Comparison of ENCODE assay signal across 8 cellular contexts in the genomic region with DNA sequence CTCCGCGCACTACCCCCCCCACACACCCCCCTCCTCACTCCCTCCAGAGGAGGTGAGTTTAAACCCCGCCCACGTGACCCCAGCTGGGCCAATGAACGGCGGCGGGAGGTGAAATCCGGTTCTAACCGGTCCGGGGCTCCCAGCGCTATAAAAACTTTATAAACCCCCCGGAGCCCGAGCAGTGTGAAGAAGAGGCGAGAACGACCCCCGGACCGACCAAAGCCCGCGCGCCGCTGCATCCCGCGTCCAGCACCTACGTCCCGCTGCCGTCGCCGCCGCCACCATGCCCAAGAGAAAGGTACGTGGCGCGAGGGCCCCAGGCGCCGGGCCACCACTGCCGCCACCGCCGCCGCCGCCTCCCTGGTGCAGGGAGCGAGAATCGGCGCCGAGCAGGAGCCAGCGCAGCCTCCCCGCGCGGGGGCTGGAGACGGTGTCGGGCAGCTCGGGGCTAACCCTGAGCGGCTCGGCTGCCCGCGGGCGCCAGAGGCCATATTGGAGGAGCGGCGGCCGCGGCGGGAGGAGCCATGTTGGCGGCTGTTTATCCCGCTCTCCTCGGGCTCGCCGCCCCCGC. TPM values are rescaled to one million over a fixed set of nuclear protein-coding genes. Genes with fewer than 3 reads are reported as not detected.
A peak's percentile ranks its signal among the peaks of the same experiment; 100 is the strongest.
DNase-seq lines count a peak whose midpoint lies in the region; ATAC-seq and TF ChIP-seq lines count a peak whose summit lies in the region.

Gene HMGN2 (plus strand): TSS at position 111 of the 571 bp plus-strand sequence. CDS start 173 bp downstream, at position 284.

- H3K14ac ChIP-seq in trophoblast cell (ENCODE audit: low read length), result peak within 1 kb of the TSS; percentile 100

- TF ChIP-seq POLR2A in GM10847 (IDR thresholded peaks at IDR 0.05; ENCODE audit: extremely low read depth, insufficient read length), result peak; percentile 72

- H3K79me1 ChIP-seq in trophoblast cell (ENCODE audit: low read length), result peaks cover 7% of the 10 kb centered on the region

- H3K4me1 Mint-ChIP-seq in activated naive CD8-positive, alpha-beta T cell treated with anti-CD3 and anti-CD28 coated beads, Interleukin-2, amount 50 U/mL, for 24 hours, result peaks cover 45% of the 10 kb centered on the region

- intact Hi-C loops in cardiac septum (cut with DNase I) (loop anchor here (2.0 kb wide), 2 partner anchors 28 to 40 kb away; partner anchors contain the start of gene DHDDS), tibial artery (cut with DNase I; ENCODE audit: low total_unique reads) (no loop called here)

- WGBS in trophoblast cell (ENCODE audit: extremely low coverage, insufficient coverage, insufficient read length), result no CpG with 5 or more reads among the region's 66 CpGs

- H2AK5ac ChIP-seq in trophoblast cell (ENCODE audit: low read length), result peak within 1 kb of the TSS; percentile 99

- H3K27me3 ChIP-seq in trophoblast cell (ENCODE audit: insufficient read depth, low read length) (no peaks in the 10 kb centered on the region), tibial artery (no peaks in the 10 kb centered on the region)

- H4K8ac ChIP-seq in trophoblast cell (ENCODE audit: low read depth, low read length), result peak within 1 kb of the TSS; percentile 100

- H4K91ac ChIP-seq in trophoblast cell (ENCODE audit: low read depth, low read length), result peak within 1 kb of the TSS; percentile 100

- H3K9ac ChIP-seq in trophoblast cell (ENCODE audit: low read length), result peak within 1 kb of the TSS; percentile 99

- peak within 1 kb of the TSS; percentile 99 for H2BK5ac ChIP-seq in trophoblast cell (ENCODE audit: low read depth, low read length, poor library complexity)

- H3K4me1 ChIP-seq in trophoblast cell (ENCODE audit: control insufficient read depth in 1 of 2, insufficient read depth in 2 of 2, low read length in 2 of 2) (peaks cover 5 to 10% of the 10 kb centered on the region in 2 experiments), tibial artery (peaks cover 0 to 30% (median 24%) of the 10 kb centered on the region in 4 donors)

- peak within 1 kb of the TSS; percentile 91 for H3K4me3 Mint-ChIP-seq in activated naive CD8-positive, alpha-beta T cell treated with anti-CD3 and anti-CD28 coated beads, Interleukin-2, amount 50 U/mL, for 24 hours

- H3K27ac ChIP-seq in trophoblast cell (ENCODE audit: low read depth, low read length) (peak within 1 kb of the TSS; percentile 100), tibial artery (peak within 1 kb of the TSS; percentile 99 to 100)

- H2BK12ac ChIP-seq in trophoblast cell (ENCODE audit: low read length), result no peak within 1 kb of the TSS

- peak within 1 kb of the TSS; percentile 94 for H3K4me2 ChIP-seq in trophoblast cell (ENCODE audit: low read length)

- H2BK120ac ChIP-seq in trophoblast cell (ENCODE audit: insufficient read depth, low read length, poor library complexity), result peak within 1 kb of the TSS; percentile 100

- H3K9me3 ChIP-seq in trophoblast cell (ENCODE audit: insufficient read depth, low read depth, low read length) (no peaks in the 10 kb centered on the region), tibial artery (no peaks in the 10 kb centered on the region)

- H4K12ac ChIP-seq in trophoblast cell (ENCODE audit: low read depth, low read length), result peak within 1 kb of the TSS; percentile 99

- no peak within 1 kb of the TSS for H3K23ac ChIP-seq in trophoblast cell (ENCODE audit: low read length)

- DNase-seq in HFF-Myc (ENCODE audit: extremely low read depth, low read depth) (peak; percentile 53), NAMALWA (ENCODE audit: low spot score) (peak; percentile 89), T follicular helper cell (ENCODE audit: low read depth) (peak; percentile 86), cardiac septum (ENCODE audit: low spot score) (peak; percentile 96), trophoblast cell (peak; percentile 37 to 74), tibial artery (peak; percentile 93 to 94)
- peak; percentile 90 for DNase-seq in activated naive CD8-positive, alpha-beta T cell treated with anti-CD3 and anti-CD28 coated beads, Interleukin-2, amount 50 U/mL, for 24 hours

- peak within 1 kb of the TSS; percentile 96 for H2AFZ ChIP-seq in trophoblast cell (ENCODE audit: insufficient read depth, low read length, poor library complexity)

- H3K36me3 ChIP-seq in trophoblast cell (ENCODE audit: control insufficient read depth in 1 of 2, insufficient read depth in 2 of 2, low read length in 2 of 2), result peaks cover 16 to 40% of the 10 kb centered on the region in 2 experiments
- H3K36me3 ChIP-seq in tibial artery, result peaks cover 25 to 49% (median 38%) of the 10 kb centered on the region in 3 donors

- peak within 1 kb of the TSS; percentile 100 for H3K4ac ChIP-seq in trophoblast cell (ENCODE audit: low read depth, low read length)

- peaks cover 5% of the 10 kb centered on the region for H3K79me2 ChIP-seq in trophoblast cell (ENCODE audit: control insufficient read depth, insufficient read depth, low read length, poor library complexity)

- H3K18ac ChIP-seq in trophoblast cell (ENCODE audit: low read length), result peak within 1 kb of the TSS; percentile 100

- no peak for TF ChIP-seq CTCF in HFF-Myc (IDR thresholded peaks at IDR 0.05; ENCODE audit: low read depth, low read length, missing control alignments)
- no peak for TF ChIP-seq CTCF in tibial artery (IDR thresholded peaks at IDR 0.05)

- no peaks in the 10 kb centered on the region for H3K9me3 Mint-ChIP-seq in activated naive CD8-positive, alpha-beta T cell treated with anti-CD3 and anti-CD28 coated beads, Interleukin-2, amount 50 U/mL, for 24 hours

- H3K27me3 Mint-ChIP-seq in activated naive CD8-positive, alpha-beta T cell treated with anti-CD3 and anti-CD28 coated beads, Interleukin-2, amount 50 U/mL, for 24 hours, result no peaks in the 10 kb centered on the region

- H3K4me3 ChIP-seq in HFF-Myc (replicated peaks; ENCODE audit: low read depth, low read length) (peak within 1 kb of the TSS; percentile 58), trophoblast cell (ENCODE audit: low read depth, low read length) (peak within 1 kb of the TSS; percentile 99), tibial artery (peak within 1 kb of the TSS; percentile 95 to 99)

- H3K27ac Mint-ChIP-seq in activated naive CD8-positive, alpha-beta T cell treated with anti-CD3 and anti-CD28 coated beads, Interleukin-2, amount 50 U/mL, for 24 hours, result peak within 1 kb of the TSS; percentile 91

- peaks cover 45% of the 10 kb centered on the region for H3K36me3 Mint-ChIP-seq in activated naive CD8-positive, alpha-beta T cell treated with anti-CD3 and anti-CD28 coated beads, Interleukin-2, amount 50 U/mL, for 24 hours (ENCODE audit: low read depth)

- peak; percentile 70 for ATAC-seq in activated naive CD8-positive, alpha-beta T cell treated with anti-CD3 and anti-CD28 coated beads, Interleukin-2, amount 50 U/mL, for 24 hours

RNA-seq across cellular contexts. Expression of gene HMGN2, which starts in this region (rescaled TPM):
- 162 TPM for total RNA-seq in cardiac septum
- 468 and 486 TPM in 2 replicates for polyA plus RNA-seq in trophoblast cell (2013)

Comparison
In these comparisons a context has a peak if more than half of its experiments do, and no peak if none do; other contexts are left out.
1. Peak in every context shown above with its lines: DNase-seq, ATAC-seq, H3K4me3 ChIP-seq and H3K27ac ChIP-seq.